1 cellular context compared by ENCODE assay signal in genomic region chr20:25400320-25400732, GRCh38. TPM values are rescaled to one million over a fixed set of nuclear protein-coding genes. Genes with fewer than 3 reads are reported as not detected.
"Had no signal": no experiment of that assay in that cellular context is flagged by ENCODE, and none has a peak within 500 bp of the region (broad histone marks: within the 10 kb centered on the region; RNA-seq: fewer than 3 reads in every experiment).

No MANE protein-coding gene starts in this region.

RNA-seq across cellular contexts. Expression of gene GINS1, which starts 7.1 kb away (rescaled TPM):
- total RNA-seq: ascending aorta had no signal
